In genomic region chr10:132974249-132974796, GRCh38 we compare ENCODE assay signal across 25 cellular contexts. TPM values are rescaled to one million over a fixed set of nuclear protein-coding genes. Genes with fewer than 3 reads are reported as not detected.
A peak's percentile ranks its signal among the peaks of the same experiment; 100 is the strongest.
DNase-seq lines count a peak whose midpoint lies in the region; ATAC-seq and TF ChIP-seq lines count a peak whose summit lies in the region.
"Had no signal": no experiment of that assay in that cellular context is flagged by ENCODE, and none has a peak within 500 bp of the region (broad histone marks: within the 10 kb centered on the region; RNA-seq: fewer than 3 reads in every experiment).

No MANE protein-coding gene starts in this region.

- H3K9me3 ChIP-seq in spleen = peaks cover 0 to 6% (median 0%) of the 10 kb centered on the region in 8 donors
- no peaks in the 10 kb centered on the region for H3K9me3 ChIP-seq in BE2C

- TF ChIP-seq POLR2A in spleen (IDR thresholded peaks at IDR 0.05) = no peak

- peak; percentile 53 for DNase-seq in Right ventricle myocardium inferior (ENCODE audit: missing footprints)
- no peak for DNase-seq in left ventricle myocardium superior
- DNase-seq in NCI-H1105 (lab: John Stamatoyannopoulos, UW) = peak; percentile 58
- peak; percentile 62 for DNase-seq in spleen
- DNase-seq in BE2C = no peak
- DNase-seq in DMS 273 (lab: John Stamatoyannopoulos, UW; ENCODE audit: unreplicated experiment) = no peak
- DNase-seq: activated CD4-positive, alpha-beta T cell treated with anti-CD3 and anti-CD28 coated beads for 36 hours; DMS53; endodermal cell; GF-D8; mammary epithelial cell; NCI-H1417 treated with DMSO at 0.1 percent for 48 hours; NCI-H2107; NCI-H774; SHP77; stimulated activated CD4-positive, alpha-beta T cell treated with anti-CD3 and anti-CD28 coated beads, Interleukin-15, amount 100 ng/mL, for 24 hours; T-helper 1 cell had no signal

- H3K36me3 ChIP-seq in spleen (no peaks in the 10 kb centered on the region), BE2C (no peaks in the 10 kb centered on the region)

- TF ChIP-seq CTCF in spleen (IDR thresholded peaks at IDR 0.05 in 8 of 11, conservative IDR thresholded peaks at IDR 0.05 in 3 of 11) (no peak), BE2C (IDR thresholded peaks at IDR 0.05; ENCODE audit: low read depth, low read length) (no peak)

- 88 to 92% (median 90%) methylated on average over 24 to 29 of the region's 29 CpGs for WGBS in spleen, 5 donors

- H3K27me3 ChIP-seq in spleen (replicated peaks in 1 of 7) = peaks cover 0 to 80% (median 22%) of the 10 kb centered on the region in 7 donors
- H3K27me3 ChIP-seq in BE2C = peaks cover 30% of the 10 kb centered on the region

- H3K4me1 ChIP-seq in spleen (no peaks in the 10 kb centered on the region), BE2C (no peaks in the 10 kb centered on the region)

- no peak overlapping the region for H3K27ac ChIP-seq in spleen
- H3K27ac ChIP-seq: coronary artery, HL-60 had no signal

- intact Hi-C loops in Right ventricle myocardium inferior (cut with DNase I) (no loop called here), left ventricle myocardium superior (cut with micrococcal nuclease) (no loop called here), spleen (cut with DNase I; ENCODE audit: low total_unique reads) (no loop called here)

- H3K4me3 ChIP-seq in spleen (no peak overlapping the region), BE2C (ENCODE audit: low read depth, low read length) (no peak overlapping the region)
- H3K4me3 ChIP-seq: coronary artery had no signal

- ATAC-seq in Right ventricle myocardium inferior (no peak), left ventricle myocardium superior (no peak), esophagus mucosa (peak; percentile 54)
- ATAC-seq: activated CD4-positive, alpha-beta T cell treated with anti-CD3 and anti-CD28 coated beads for 36 hours; HCT116 had no signal

RNA-seq across cellular contexts. Expression of gene CFAP46, which starts 32.0 kb away (rescaled TPM):
- 0.57 TPM for total RNA-seq in Right ventricle myocardium inferior
- 1.5 TPM for total RNA-seq in left ventricle myocardium superior
- total RNA-seq in esophagus mucosa = 0.64 TPM
- 1 to 10 TPM in 1 of 7 donors, under 1 TPM in 5, not detected in 1; 0.09 to 1.1 (median 0.45) TPM for total RNA-seq in spleen
- polyA plus RNA-seq in spleen = under 1 TPM in 2 of 3 donors, not detected in 1; 0.03 to 0.08 TPM
- not detected for polyA plus RNA-seq in BE2C (2012; ENCODE audit: insufficient read depth, insufficient read length, low read depth)
- total RNA-seq: activated T-helper 1 cell treated with anti-CD3 and anti-CD28 coated beads, Interleukin-12 subunit alpha, Interleukin-12 subunit beta, Interleukin-2, Interleukin-4 antibody, amounts not matched to agents 30 ng/mL and 10 ng/mL and 1 ng/mL, durations not matched to agents 14 hours and 24 hours and 36 hours; CD4-positive, alpha-beta T cell; myocyte had no signal
- polyA plus RNA-seq: IgD-negative memory B cell, mammary epithelial cell had no signal

Comparison
In these comparisons a context has a peak if more than half of its experiments do, and no peak if none do; other contexts are left out.
1. DNase-seq: peak in Right ventricle myocardium inferior (single experiment), NCI-H1105 (single experiment) and spleen (single experiment); none in left ventricle myocardium superior (single experiment), BE2C (single experiment) and DMS 273 (single experiment).